Comparison of ENCODE assay signal across 18 cellular contexts in the genomic region with DNA sequence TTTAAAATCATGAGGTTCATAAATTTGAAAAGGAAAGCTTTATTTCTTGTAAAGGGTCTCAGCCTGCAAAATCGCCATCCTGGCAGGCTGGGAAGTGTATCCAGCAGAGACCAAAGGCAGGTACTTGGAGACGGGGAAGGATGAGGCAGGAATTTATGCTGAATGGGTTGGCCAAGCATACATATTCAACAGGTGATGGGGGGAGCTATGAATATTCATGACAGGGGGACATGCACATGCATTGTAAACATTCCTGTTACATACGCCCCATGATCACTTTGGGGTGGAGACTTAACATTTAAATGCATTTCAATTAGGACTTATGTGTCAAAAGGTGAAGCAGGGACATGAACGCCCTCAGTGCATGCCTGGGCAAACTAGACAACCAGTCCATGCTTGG. TPM values are rescaled to one million over a fixed set of nuclear protein-coding genes. Genes with fewer than 3 reads are reported as not detected.
"Had no signal": no experiment of that assay in that cellular context is flagged by ENCODE, and none has a peak within 500 bp of the region (broad histone marks: within the 10 kb centered on the region; RNA-seq: fewer than 3 reads in every experiment).

No MANE protein-coding gene starts in this region.

- H3K27me3 ChIP-seq: brain microvascular endothelial cell, dorsolateral prefrontal cortex, hepatocyte had no signal

- H3K4me2 ChIP-seq: hepatocyte had no signal

- H2AFZ ChIP-seq: hepatocyte had no signal

- H3K27me3 Mint-ChIP-seq: activated CD4-positive, alpha-beta T cell treated with anti-CD3 and anti-CD28 coated beads, Interleukin-2, amount 10 ng/mL, durations not matched to agents 24 days and 14 days; memory B cell; naive thymus-derived CD4-positive, alpha-beta T cell; stimulated activated naive CD8-positive, alpha-beta T cell treated with anti-CD3 and anti-CD28 coated beads, Interleukin-15, Interleukin-2, amounts not matched to agents 100 ng/mL and 50 ng/mL, for 24 hours; type B pancreatic cell had no signal

- H3K9me3 Mint-ChIP-seq: activated CD4-positive, alpha-beta T cell treated with anti-CD3 and anti-CD28 coated beads, Interleukin-2, amount 10 ng/mL, durations not matched to agents 24 days and 14 days; activated naive CD4-positive, alpha-beta T cell treated with anti-CD3 and anti-CD28 coated beads for 36 hours; activated T-cell treated with anti-CD3 and anti-CD28 coated beads, Interleukin-2, amount 50 U/mL, for 4 hours; memory B cell; naive thymus-derived CD4-positive, alpha-beta T cell; stimulated activated naive CD8-positive, alpha-beta T cell treated with anti-CD3 and anti-CD28 coated beads, Interleukin-15, Interleukin-2, amounts not matched to agents 100 ng/mL and 50 ng/mL, for 24 hours; type B pancreatic cell had no signal

- H3K79me2 ChIP-seq: hepatocyte had no signal

- H3K27ac Mint-ChIP-seq: activated CD4-positive, alpha-beta T cell treated with anti-CD3 and anti-CD28 coated beads, Interleukin-2, amount 10 ng/mL, durations not matched to agents 24 days and 14 days; activated naive CD4-positive, alpha-beta T cell treated with anti-CD3 and anti-CD28 coated beads for 36 hours; memory B cell; stimulated activated naive CD8-positive, alpha-beta T cell treated with anti-CD3 and anti-CD28 coated beads, Interleukin-15, Interleukin-2, amounts not matched to agents 100 ng/mL and 50 ng/mL, for 24 hours; type B pancreatic cell had no signal

- ATAC-seq: activated T-cell treated with anti-CD3 and anti-CD28 coated beads, Interleukin-2, amount 50 U/mL, for 4 hours; naive thymus-derived CD4-positive, alpha-beta T cell had no signal

- H3K4me3 ChIP-seq: dorsolateral prefrontal cortex, hepatocyte had no signal

- H3K4me1 Mint-ChIP-seq: memory B cell had no signal

- DNase-seq: activated CD4-positive, alpha-beta T cell treated with anti-CD3 and anti-CD28 coated beads, Interleukin-2, amount 10 ng/mL, durations not matched to agents 24 days and 14 days; activated CD8-positive, alpha-beta memory T cell treated with anti-CD3 and anti-CD28 coated beads, Interleukin-2, amount 50 U/mL, for 4 hours; activated naive CD4-positive, alpha-beta T cell treated with anti-CD3 and anti-CD28 coated beads for 36 hours; activated T-cell treated with anti-CD3 and anti-CD28 coated beads, Interleukin-2, amount 50 U/mL, for 4 hours; aorta; brain microvascular endothelial cell; central memory CD4-positive, alpha-beta T cell; dorsolateral prefrontal cortex; foreskin fibroblast; naive thymus-derived CD4-positive, alpha-beta T cell; nucleus accumbens; T1000 had no signal

- H3K27ac ChIP-seq: brain microvascular endothelial cell, dorsolateral prefrontal cortex, epithelial cell of prostate, hepatocyte had no signal

- H3K4me3 Mint-ChIP-seq: activated CD4-positive, alpha-beta T cell treated with anti-CD3 and anti-CD28 coated beads, Interleukin-2, amount 10 ng/mL, durations not matched to agents 24 days and 14 days; activated naive CD4-positive, alpha-beta T cell treated with anti-CD3 and anti-CD28 coated beads for 36 hours; activated T-cell treated with anti-CD3 and anti-CD28 coated beads, Interleukin-2, amount 50 U/mL, for 4 hours; memory B cell; naive thymus-derived CD4-positive, alpha-beta T cell; stimulated activated naive CD8-positive, alpha-beta T cell treated with anti-CD3 and anti-CD28 coated beads, Interleukin-15, Interleukin-2, amounts not matched to agents 100 ng/mL and 50 ng/mL, for 24 hours; type B pancreatic cell had no signal

RNA-seq across cellular contexts. Expression of a gene that starts 9.8 kb away (rescaled TPM):
- total RNA-seq: activated naive CD4-positive, alpha-beta T cell treated with anti-CD3 and anti-CD28 coated beads for 36 hours; glomerular endothelial cell had no signal
- polyA plus RNA-seq: naive thymus-derived CD4-positive, alpha-beta T cell had no signal
